ENCODE assay signal across 10 cellular contexts in the genomic region with DNA sequence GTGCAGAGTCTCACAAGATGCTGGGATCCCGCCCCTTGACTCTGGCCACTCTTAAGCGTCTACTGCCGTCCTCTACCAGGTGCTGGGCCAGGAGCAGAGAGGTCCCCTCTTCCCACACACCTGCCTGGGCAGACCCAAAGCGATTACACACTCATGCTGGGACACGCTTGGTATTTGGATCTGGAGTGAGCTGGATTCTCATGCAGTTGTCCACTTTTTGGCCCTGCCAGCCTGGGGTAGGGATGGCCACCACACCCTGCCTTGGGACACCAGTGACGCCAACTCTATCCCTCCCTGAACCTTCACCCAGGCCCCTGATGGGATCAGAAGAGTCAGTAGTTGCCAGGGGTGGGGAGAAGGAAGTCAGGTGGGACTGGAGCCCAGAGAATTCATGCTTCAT. TPM values are rescaled to one million over a fixed set of nuclear protein-coding genes. Genes with fewer than 3 reads are reported as not detected.
DNase-seq lines count a peak whose midpoint lies in the region; TF ChIP-seq lines count a peak whose summit lies in the region.
"Had no signal": no experiment of that assay in that cellular context is flagged by ENCODE, and none has a peak within 500 bp of the region (broad histone marks: within the 10 kb centered on the region; RNA-seq: fewer than 3 reads in every experiment).

No MANE protein-coding gene starts in this region.

- 59% methylated on average over 6 of the region's 6 CpGs for WGBS in thymus
- 74 to 77% methylated on average over 6 of the region's 6 CpGs for WGBS in lower leg skin, 2 donors

- H3K27me3 Mint-ChIP-seq in MCF 10A (ENCODE audit: insufficient read depth, unreplicated experiment) (no peaks in the 10 kb centered on the region), immature natural killer cell (ENCODE audit: low read depth in 3 of 3) (peaks cover 10 to 22% (median 12%) of the 10 kb centered on the region in 3 donors)
- H3K27me3 Mint-ChIP-seq in activated CD4-positive, alpha-beta memory T cell treated with anti-CD3 and anti-CD28 coated beads for 36 hours = no peaks in the 10 kb centered on the region

- DNase-seq in breast epithelium (ENCODE audit: low spot score in 2 of 2) (peak in 1 of 2 donors; percentile 44), MCF 10A (ENCODE audit: unreplicated experiment) (no peak), immature natural killer cell (no peak), lower leg skin (ENCODE audit: low spot score in 2 of 2) (no peak), NCI-H524 (lab: John Stamatoyannopoulos, UW) (no peak), NCI-H1105 treated with DMSO at 0.1 percent for 48 hours (lab: John Stamatoyannopoulos, UW) (no peak)
- no peak for DNase-seq in activated CD4-positive, alpha-beta memory T cell treated with anti-CD3 and anti-CD28 coated beads for 36 hours
- DNase-seq: occipital lobe had no signal

- no peaks in the 10 kb centered on the region for H3K36me3 ChIP-seq in breast epithelium
- peaks cover 31% of the 10 kb centered on the region for H3K36me3 ChIP-seq in thymus (ENCODE audit: control insufficient read depth, insufficient read depth)

- H3K27ac Mint-ChIP-seq in MCF 10A (ENCODE audit: low read depth, unreplicated experiment) = no peak overlapping the region
- peak overlapping the region; percentile 90 for H3K27ac Mint-ChIP-seq in activated CD4-positive, alpha-beta memory T cell treated with anti-CD3 and anti-CD28 coated beads for 36 hours
- H3K27ac Mint-ChIP-seq in immature natural killer cell = peak overlapping the region; percentile 69 to 94 (median 90)

- TF ChIP-seq CTCF in breast epithelium (IDR thresholded peaks at IDR 0.05) = no peak
- TF ChIP-seq CTCF in MCF 10A (IDR thresholded peaks at IDR 0.05; ENCODE audit: unreplicated experiment) = no peak
- no peak for TF ChIP-seq CTCF in lower leg skin (IDR thresholded peaks at IDR 0.05)

- peaks cover 29% of the 10 kb centered on the region for H3K4me1 Mint-ChIP-seq in MCF 10A (ENCODE audit: insufficient read depth, unreplicated experiment)
- peaks cover 92% of the 10 kb centered on the region for H3K4me1 Mint-ChIP-seq in activated CD4-positive, alpha-beta memory T cell treated with anti-CD3 and anti-CD28 coated beads for 36 hours (ENCODE audit: low read depth)
- peaks cover 85 to 91% of the 10 kb centered on the region in 2 donors for H3K4me1 Mint-ChIP-seq in immature natural killer cell

- TF ChIP-seq POLR2A in breast epithelium (IDR thresholded peaks at IDR 0.05) (no peak), lower leg skin (IDR thresholded peaks at IDR 0.05) (no peak)

- H3K4me1 ChIP-seq in breast epithelium (peaks cover 0 to 8% of the 10 kb centered on the region in 2 donors), thymus (ENCODE audit: control insufficient read depth, insufficient read depth, low read length) (peaks cover 48% of the 10 kb centered on the region)

- H3K4me3 Mint-ChIP-seq in MCF 10A (ENCODE audit: unreplicated experiment) = no peak overlapping the region
- no peak overlapping the region for H3K4me3 Mint-ChIP-seq in activated CD4-positive, alpha-beta memory T cell treated with anti-CD3 and anti-CD28 coated beads for 36 hours
- peak overlapping the region in 4 of 5 donors; percentile 10 to 61 (median 21) for H3K4me3 Mint-ChIP-seq in immature natural killer cell

- POLR2A ChIA-PET in MCF 10A (lab: Yijun Ruan, JAX) = interaction anchor here (0.7 to 1.5 kb wide), 2 partner anchors 47 to 301 kb away, joined by 3 read pairs; no protein-coding TSS in a partner anchor
- POLR2A ChIA-PET in activated CD4-positive, alpha-beta memory T cell treated with anti-CD3 and anti-CD28 coated beads for 36 hours (lab: Charles Lee) = interaction anchor here (1.1 to 2.3 kb wide), 4 partner anchors 14 to 28 kb away, joined by 3 to 10 read pairs (median 4); a partner anchor contains a TSS

- H3K9me3 Mint-ChIP-seq in MCF 10A (ENCODE audit: unreplicated experiment) (peaks cover 8% of the 10 kb centered on the region), immature natural killer cell (no peaks in the 10 kb centered on the region)
- peaks cover 16% of the 10 kb centered on the region for H3K9me3 Mint-ChIP-seq in activated CD4-positive, alpha-beta memory T cell treated with anti-CD3 and anti-CD28 coated beads for 36 hours

- BruUV-seq in MCF 10A (replicated peaks; lab: Mats Ljungman, UMichigan) = no TSS peak

- H3K27me3 ChIP-seq in breast epithelium (no peaks in the 10 kb centered on the region), thymus (ENCODE audit: control insufficient read depth, insufficient read depth) (no peaks in the 10 kb centered on the region)
- H3K27me3 ChIP-seq: body of pancreas had no signal

- intact Hi-C loops in breast epithelium (cut with DNase I; ENCODE audit: low total_unique reads) = no loop called here
- intact Hi-C loops in MCF 10A (cut with micrococcal nuclease) = no loop called here
- intact Hi-C loops in activated CD4-positive, alpha-beta memory T cell treated with anti-CD3 and anti-CD28 coated beads for 36 hours (cut with micrococcal nuclease) = no loop called here
- intact Hi-C loops in lower leg skin (cut with DNase I; ENCODE audit: low total_unique reads) = no loop called here

- no peaks in the 10 kb centered on the region for H3K9me3 ChIP-seq in breast epithelium
- H3K9me3 ChIP-seq in thymus (ENCODE audit: control insufficient read depth) = no peaks in the 10 kb centered on the region
- H3K9me3 ChIP-seq: body of pancreas had no signal

- H3K27ac ChIP-seq in breast epithelium (peak overlapping the region; percentile 0 to 49), thymus (ENCODE audit: low read depth) (peak overlapping the region; percentile 71)
- H3K27ac ChIP-seq: body of pancreas had no signal

- H3K36me3 Mint-ChIP-seq in MCF 10A (ENCODE audit: insufficient read depth, unreplicated experiment) = peaks cover 6% of the 10 kb centered on the region
- H3K36me3 Mint-ChIP-seq in activated CD4-positive, alpha-beta memory T cell treated with anti-CD3 and anti-CD28 coated beads for 36 hours = peaks cover 38% of the 10 kb centered on the region
- H3K36me3 Mint-ChIP-seq in immature natural killer cell = peaks cover 0 to 11% (median 4%) of the 10 kb centered on the region in 3 donors

- CTCF ChIA-PET in MCF 10A (lab: Yijun Ruan, JAX) = interaction anchor here (0.6 to 2.1 kb wide), 11 partner anchors 12 to 1246 kb away, joined by 3 to 9 read pairs (median 4); no protein-coding TSS in a partner anchor
- CTCF ChIA-PET in activated CD4-positive, alpha-beta memory T cell treated with anti-CD3 and anti-CD28 coated beads for 36 hours (lab: Charles Lee) = interaction anchor here (0.8 to 3.2 kb wide), 9 partner anchors 10 to 117 kb away, joined by 3 to 21 read pairs (median 6); no protein-coding TSS in a partner anchor

- H3K4me3 ChIP-seq in breast epithelium = no peak overlapping the region
- peak overlapping the region; percentile 0 for H3K4me3 ChIP-seq in thymus (ENCODE audit: low read length)
- no peak overlapping the region for H3K4me3 ChIP-seq in lower leg skin (ENCODE audit: low read depth, poor library complexity, severe bottlenecking)
- H3K4me3 ChIP-seq: body of pancreas had no signal

RNA-seq across cellular contexts. Expression of a gene that starts 28.6 kb away (rescaled TPM):
- 10 to 100 TPM; 24.0 to 37.6 (median 25.6) TPM for total RNA-seq in breast epithelium
- total RNA-seq in MCF 10A (2022) = 9.5 and 12.6 TPM in 2 replicates
- 10 to 100 TPM; 37.5 to 38.5 TPM for total RNA-seq in activated CD4-positive, alpha-beta memory T cell treated with anti-CD3 and anti-CD28 coated beads for 36 hours
- polyA plus RNA-seq in immature natural killer cell = 10 to 100 TPM; 14.1 to 37.8 (median 18.7) TPM
- polyA plus RNA-seq in thymus = 32.0 TPM
- 10 to 100 TPM; 39.3 to 57.2 (median 44.1) TPM for total RNA-seq in lower leg skin

Comparison
In these comparisons a context has a peak if more than half of its experiments do, and no peak if none do; other contexts are left out.
1. H3K4me3 Mint-ChIP-seq: peak in immature natural killer cell (4 of 5); none in MCF 10A (single experiment) and activated CD4-positive, alpha-beta memory T cell treated with anti-CD3 and anti-CD28 coated beads for 36 hours (single experiment).